1 cellular context compared by ENCODE assay signal in genomic region chr3:53818221-53819162, GRCh38.
TF ChIP-seq lines count a peak whose summit lies in the region.

No MANE protein-coding gene starts in this region.

TF ChIP-seq in IMR-90, 13 proteins besides CTCF, POLR2A, EP300 and RAD21:
- TF ChIP-seq RCOR1 (IDR thresholded peaks at IDR 0.05; ENCODE audit: insufficient replicate concordance, low read length) (no peak), RFX5 (IDR thresholded peaks at IDR 0.05; ENCODE audit: low read depth, low read length) (no peak), CHD1 (IDR thresholded peaks at IDR 0.05; ENCODE audit: low read depth, low read length) (no peak), BHLHE40 (IDR thresholded peaks at IDR 0.05; ENCODE audit: low read depth, low read length) (no peak)
